Comparison of ENCODE assay signal across 27 cellular contexts in the genomic region with DNA sequence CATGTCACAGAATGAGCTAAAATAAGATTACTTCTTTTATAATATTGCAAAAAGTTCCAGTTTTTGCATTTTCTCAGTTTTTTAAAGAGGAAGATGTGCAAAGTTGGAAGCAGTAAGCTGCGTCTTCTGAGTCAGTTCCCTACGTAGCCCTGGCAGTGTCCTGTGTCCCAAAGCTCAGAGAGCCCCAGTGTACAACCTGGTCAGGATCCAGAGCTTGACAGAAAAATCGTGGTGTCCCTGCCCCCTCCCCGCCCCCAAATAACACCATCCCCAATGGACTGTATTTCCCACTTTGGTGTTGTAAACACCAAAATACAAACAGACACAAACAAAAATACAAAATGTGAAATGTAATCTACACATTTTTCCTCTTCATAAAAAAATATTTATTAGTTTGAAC. TPM values are rescaled to one million over a fixed set of nuclear protein-coding genes. Genes with fewer than 3 reads are reported as not detected.
"Had no signal": no experiment of that assay in that cellular context is flagged by ENCODE, and none has a peak within 500 bp of the region (broad histone marks: within the 10 kb centered on the region; RNA-seq: fewer than 3 reads in every experiment).

No MANE protein-coding gene starts in this region.

- H3K27ac ChIP-seq: epithelial cell of prostate, foreskin keratinocyte, heart left ventricle, hepatocyte, left lung, neutrophil, parathyroid adenoma, sigmoid colon, stomach, tibial artery had no signal

- H3K4me3 ChIP-seq: dorsolateral prefrontal cortex, esophagus muscularis mucosa, gastroesophageal sphincter, heart left ventricle, hepatocyte, left lung, sigmoid colon, stomach, testis, tibial artery had no signal

- H3K4me3 Mint-ChIP-seq: stimulated activated effector memory CD8-positive, alpha-beta T cell treated with anti-CD3 and anti-CD28 coated beads, Interleukin-12 subunit alpha, Interleukin-12 subunit beta, amount 100 ng/mL, for 72 hours; type B pancreatic cell had no signal

- H3K27me3 Mint-ChIP-seq: naive thymus-derived CD4-positive, alpha-beta T cell; progenitor cell of endocrine pancreas; type B pancreatic cell had no signal

- H3K4me1 ChIP-seq: foreskin keratinocyte had no signal

- H3K27ac Mint-ChIP-seq: stimulated activated effector memory CD8-positive, alpha-beta T cell treated with anti-CD3 and anti-CD28 coated beads, Interleukin-12 subunit alpha, Interleukin-12 subunit beta, amount 100 ng/mL, for 72 hours had no signal

- H3K9me3 Mint-ChIP-seq: naive thymus-derived CD4-positive, alpha-beta T cell; stimulated activated effector memory CD8-positive, alpha-beta T cell treated with anti-CD3 and anti-CD28 coated beads, Interleukin-12 subunit alpha, Interleukin-12 subunit beta, amount 100 ng/mL, for 72 hours; type B pancreatic cell had no signal

- H3K36me3 Mint-ChIP-seq: type B pancreatic cell had no signal

- DNase-seq: cortex of kidney; dorsolateral prefrontal cortex; effector CD4-positive, alpha-beta T cell; foreskin keratinocyte; left cardiac atrium; mesendoderm; midbrain; naive thymus-derived CD4-positive, alpha-beta T cell; sigmoid colon; stimulated activated CD4-positive, alpha-beta T cell treated with anti-CD3 and anti-CD28 coated beads, Interleukin-2, amount 100 ng/mL, for 24 hours; stimulated activated CD4-positive, alpha-beta T cell treated with anti-CD3 and anti-CD28 coated beads, Interleukin-4, amount 100 ng/mL, for 24 hours; stimulated activated naive CD4-positive, alpha-beta T cell treated with Interleukin-2 at 50 U/mL for 16 hours; stomach; testis; tibial artery had no signal

- H3K27me3 ChIP-seq: dorsolateral prefrontal cortex, esophagus muscularis mucosa, foreskin keratinocyte, gastroesophageal sphincter, heart left ventricle, hepatocyte, sigmoid colon, stomach, testis, tibial artery had no signal

- H3K9me3 ChIP-seq: esophagus muscularis mucosa, gastroesophageal sphincter, heart left ventricle, left lung, neutrophil, sigmoid colon, stomach, testis, tibial artery had no signal

- H3K4me1 Mint-ChIP-seq: stimulated activated effector memory CD8-positive, alpha-beta T cell treated with anti-CD3 and anti-CD28 coated beads, Interleukin-12 subunit alpha, Interleukin-12 subunit beta, amount 100 ng/mL, for 72 hours had no signal

- H3K9ac ChIP-seq: parathyroid adenoma had no signal

RNA-seq across cellular contexts. Expression of a gene that starts 47.7 kb away (rescaled TPM):
- total RNA-seq: progenitor cell of endocrine pancreas, skeletal muscle tissue had no signal
